1 cellular context compared by ENCODE assay signal in genomic region chr10:21516270-21517131, GRCh38.
A peak's percentile ranks its signal among the peaks of the same experiment; 100 is the strongest.
TF ChIP-seq lines count a peak whose summit lies in the region.

No MANE protein-coding gene starts in this region.

TF ChIP-seq in HepG2, 621 proteins besides CTCF, POLR2A, EP300 and RAD21 (continued from another document and continues in another):
- TF ChIP-seq SRSF9 (IDR thresholded peaks at IDR 0.05; ENCODE audit: borderline replicate concordance, insufficient read depth, low read depth, low read length, poor library complexity, severe bottlenecking) (no peak), ARID4A (CRISPR knock-in tag; IDR thresholded peaks at IDR 0.05; ENCODE audit: borderline replicate concordance) (peak; percentile 77), THAP7 (CRISPR knock-in tag; IDR thresholded peaks at IDR 0.05) (no peak), ZNF264 (CRISPR knock-in tag; IDR thresholded peaks at IDR 0.05) (no peak), ZZZ3 (CRISPR knock-in tag; IDR thresholded peaks at IDR 0.05; ENCODE audit: borderline replicate concordance) (no peak), REXO4 (CRISPR knock-in tag; IDR thresholded peaks at IDR 0.05; ENCODE audit: borderline replicate concordance) (no peak), NR2F6 (IDR thresholded peaks at IDR 0.05) (no peak), NR2F6 (CRISPR knock-in tag; IDR thresholded peaks at IDR 0.05) (no peak), MEF2D (CRISPR knock-in tag; IDR thresholded peaks at IDR 0.05) (peak; percentile 55; the same call in 1 of the 2 replicates), CHD4 (IDR thresholded peaks at IDR 0.05; ENCODE audit: borderline replicate concordance, low read length) (no peak), ZNF839 (CRISPR knock-in tag; IDR thresholded peaks at IDR 0.05; ENCODE audit: borderline replicate concordance) (no peak), ATF4 (CRISPR knock-in tag; IDR thresholded peaks at IDR 0.05) (no peak), NR0B2 (CRISPR knock-in tag; IDR thresholded peaks at IDR 0.05) (no peak), ZNF547 (CRISPR knock-in tag; IDR thresholded peaks at IDR 0.05) (0 out of 2 replicates have a peak, but pooled peaks have one; percentile 52), RXRB (CRISPR knock-in tag; IDR thresholded peaks at IDR 0.05; ENCODE audit: borderline replicate concordance) (no peak), ZNF567 (CRISPR knock-in tag; IDR thresholded peaks at IDR 0.05; ENCODE audit: borderline replicate concordance) (no peak), AGO2 (optimal IDR thresholded peaks at IDR 0.05; ENCODE audit: low read depth, low read length) (no peak), FLYWCH1 (CRISPR knock-in tag; IDR thresholded peaks at IDR 0.05) (no peak), RXRA (CRISPR knock-in tag; IDR thresholded peaks at IDR 0.05) (no peak), PRDM4 (CRISPR knock-in tag; IDR thresholded peaks at IDR 0.05; ENCODE audit: borderline replicate concordance) (no peak), AHR (CRISPR knock-in tag; IDR thresholded peaks at IDR 0.05) (no peak), ZNF335 (CRISPR knock-in tag; IDR thresholded peaks at IDR 0.05) (no peak), SALL2 (CRISPR knock-in tag; IDR thresholded peaks at IDR 0.05) (no peak; the same call in 1 of the 2 replicates), NR2F1 (CRISPR knock-in tag; IDR thresholded peaks at IDR 0.05) (no peak), ZNF10 (CRISPR knock-in tag; IDR thresholded peaks at IDR 0.05; ENCODE audit: borderline replicate concordance, low read depth) (no peak), KLF9 (CRISPR knock-in tag; IDR thresholded peaks at IDR 0.05; ENCODE audit: low read depth) (no peak), ZSCAN5A (CRISPR knock-in tag; IDR thresholded peaks at IDR 0.05; ENCODE audit: borderline replicate concordance) (no peak), ZNF563 (CRISPR knock-in tag; IDR thresholded peaks at IDR 0.05) (peak; percentile 48; the same call in 1 of the 2 replicates), TERF1 (CRISPR knock-in tag; IDR thresholded peaks at IDR 0.05) (no peak), CEBPZ (IDR thresholded peaks at IDR 0.05; ENCODE audit: low read length) (no peak), ZNF792 (CRISPR knock-in tag; IDR thresholded peaks at IDR 0.05) (0 out of 2 replicates have a peak, but pooled peaks have one; percentile 13), ZNF782 (CRISPR knock-in tag; IDR thresholded peaks at IDR 0.05; ENCODE audit: borderline replicate concordance) (0 out of 2 replicates have a peak, but pooled peaks have one; percentile 31), ADNP (CRISPR knock-in tag; IDR thresholded peaks at IDR 0.05) (no peak), HOXA3 (CRISPR knock-in tag; IDR thresholded peaks at IDR 0.05) (no peak), KAT8 (CRISPR knock-in tag; IDR thresholded peaks at IDR 0.05) (no peak), ZHX2 (IDR thresholded peaks at IDR 0.05; ENCODE audit: low read depth) (no peak), ZHX2 (CRISPR knock-in tag; IDR thresholded peaks at IDR 0.05; ENCODE audit: borderline replicate concordance) (no peak), ZNF253 (CRISPR knock-in tag; IDR thresholded peaks at IDR 0.05; ENCODE audit: borderline replicate concordance) (0 out of 2 replicates have a peak, but pooled peaks have one; percentile 52), ZNF569 (CRISPR knock-in tag; IDR thresholded peaks at IDR 0.05; ENCODE audit: borderline replicate concordance) (no peak), ZNF577 (CRISPR knock-in tag; IDR thresholded peaks at IDR 0.05; ENCODE audit: borderline replicate concordance, low read depth) (no peak), ZNF740 (CRISPR knock-in tag; IDR thresholded peaks at IDR 0.05) (no peak)
